10 cellular contexts compared by ENCODE assay signal in the genomic region with DNA sequence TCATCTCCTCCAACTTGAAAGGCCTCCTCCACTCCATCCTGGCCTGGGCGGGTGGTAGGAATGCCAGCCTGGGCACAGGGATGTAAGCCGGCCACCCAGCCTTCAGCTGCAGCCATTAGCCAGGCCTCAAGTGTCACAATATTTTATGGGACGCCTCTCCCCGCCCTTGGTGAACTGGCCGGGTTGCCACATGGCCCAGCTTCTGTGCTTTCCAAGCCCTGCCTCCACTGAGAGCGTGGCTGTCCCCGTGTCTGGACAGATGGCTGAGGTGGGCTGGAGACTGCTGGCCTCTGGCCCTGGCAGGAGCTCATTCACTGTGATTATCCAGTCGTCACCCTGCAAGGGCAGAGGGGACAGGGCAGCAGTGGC.
A peak's percentile ranks its signal among the peaks of the same experiment; 100 is the strongest.
DNase-seq lines count a peak whose midpoint lies in the region; ATAC-seq, FAIRE-seq and TF ChIP-seq lines count a peak whose summit lies in the region.
"Had no signal": no experiment of that assay in that cellular context is flagged by ENCODE, and none has a peak within 500 bp of the region (broad histone marks: within the 10 kb centered on the region; RNA-seq: fewer than 3 reads in every experiment).

No MANE protein-coding gene starts in this region.

- ATAC-seq in Right ventricle myocardium superior (ENCODE audit: poor library complexity), result peak; percentile 86
- no peak for ATAC-seq in GM21360 (IDR thresholded peaks at IDR 0.05; ENCODE audit: unreplicated experiment)

- peaks cover 8% of the 10 kb centered on the region for H3K27me3 Mint-ChIP-seq in nephron progenitor cell (ENCODE audit: low read depth, poor library complexity)
- H3K27me3 Mint-ChIP-seq: activated naive CD4-positive, alpha-beta T cell treated with anti-CD3 and anti-CD28 coated beads, Interleukin-2, amount 50 U/mL, for 24 hours had no signal

- FAIRE-seq in urothelium cell line (lab: Jason Lieb, UNC), result no peak

- peaks cover 5% of the 10 kb centered on the region for H3K36me3 Mint-ChIP-seq in nephron progenitor cell (ENCODE audit: low read depth)

- no peak overlapping the region for H3K4me3 Mint-ChIP-seq in nephron progenitor cell
- H3K4me3 Mint-ChIP-seq: activated naive CD4-positive, alpha-beta T cell treated with anti-CD3 and anti-CD28 coated beads, Interleukin-2, amount 50 U/mL, for 24 hours had no signal

- H3K27ac Mint-ChIP-seq in nephron progenitor cell, result no peak overlapping the region
- H3K27ac Mint-ChIP-seq: activated naive CD4-positive, alpha-beta T cell treated with anti-CD3 and anti-CD28 coated beads, Interleukin-2, amount 50 U/mL, for 24 hours had no signal

- intact Hi-C loops in Right ventricle myocardium superior (cut with DNase I), result no loop called here

- H3K4me1 Mint-ChIP-seq in nephron progenitor cell, result peaks cover 67% of the 10 kb centered on the region

- no peak for TF ChIP-seq CTCF in nephron progenitor cell (IDR thresholded peaks at IDR 0.05)

- peaks cover 15% of the 10 kb centered on the region for H3K9me3 Mint-ChIP-seq in nephron progenitor cell
- H3K9me3 Mint-ChIP-seq: activated naive CD4-positive, alpha-beta T cell treated with anti-CD3 and anti-CD28 coated beads, Interleukin-2, amount 50 U/mL, for 24 hours had no signal

- peak; percentile 67 to 77 for DNase-seq in NCI-H524 (lab: John Stamatoyannopoulos, UW)
- DNase-seq in NCI-H524 treated with DMSO at 0.1 percent for 48 hours (lab: John Stamatoyannopoulos, UW), result no peak
- DNase-seq in Right ventricle myocardium superior, result peak; percentile 83
- peak; percentile 27 for DNase-seq in nephron progenitor cell
- no peak for DNase-seq in activated naive CD4-positive, alpha-beta T cell treated with Interleukin-2 at 50 U/mL for 16 hours
- DNase-seq in pons (ENCODE audit: low spot score), result no peak
- DNase-seq in urothelium cell line (ENCODE audit: low spot score), result no peak
- DNase-seq: central memory CD4-positive, alpha-beta T cell had no signal

Comparison
In these comparisons a context has a peak if more than half of its experiments do, and no peak if none do; other contexts are left out.
1. DNase-seq: peak in NCI-H524 (2 of 2), Right ventricle myocardium superior (single experiment) and nephron progenitor cell (single experiment); none in NCI-H524 treated with DMSO at 0.1 percent for 48 hours (single experiment), activated naive CD4-positive, alpha-beta T cell treated with Interleukin-2 at 50 U/mL for 16 hours (single experiment), pons (single experiment) and urothelium cell line (single experiment).